2 cellular contexts compared by ENCODE assay signal in genomic region chr5:55667938-55668337, GRCh38.
TF ChIP-seq lines count a peak whose summit lies in the region.

No MANE protein-coding gene starts in this region.

TF ChIP-seq in GM23338, 12 proteins besides CTCF, POLR2A, EP300 and RAD21:
- TF ChIP-seq ZNF462 (CRISPR knock-in tag; IDR thresholded peaks at IDR 0.05) (no peak), ZNF331 (CRISPR knock-in tag; IDR thresholded peaks at IDR 0.05; ENCODE audit: low read depth) (no peak), JUNB (IDR thresholded peaks at IDR 0.05; ENCODE audit: unreplicated experiment) (no peak), EZH2 (IDR thresholded peaks at IDR 0.05; ENCODE audit: low read depth, unreplicated experiment) (no peak), NANOG (IDR thresholded peaks at IDR 0.05; ENCODE audit: borderline replicate concordance) (no peak), STAT1 (IDR thresholded peaks at IDR 0.05; ENCODE audit: unreplicated experiment) (no peak), ETS1 (IDR thresholded peaks at IDR 0.05) (no peak), CREB1 (CRISPR knock-in tag; IDR thresholded peaks at IDR 0.05; ENCODE audit: low read depth) (no peak), EZH2phosphoT487 (IDR thresholded peaks at IDR 0.05; ENCODE audit: unreplicated experiment) (no peak), POLR2AphosphoS5 (IDR thresholded peaks at IDR 0.05; ENCODE audit: low read depth) (no peak), ZNF114 (CRISPR knock-in tag; IDR thresholded peaks at IDR 0.05) (no peak)
- TF ChIP-seq, protein P1, sequence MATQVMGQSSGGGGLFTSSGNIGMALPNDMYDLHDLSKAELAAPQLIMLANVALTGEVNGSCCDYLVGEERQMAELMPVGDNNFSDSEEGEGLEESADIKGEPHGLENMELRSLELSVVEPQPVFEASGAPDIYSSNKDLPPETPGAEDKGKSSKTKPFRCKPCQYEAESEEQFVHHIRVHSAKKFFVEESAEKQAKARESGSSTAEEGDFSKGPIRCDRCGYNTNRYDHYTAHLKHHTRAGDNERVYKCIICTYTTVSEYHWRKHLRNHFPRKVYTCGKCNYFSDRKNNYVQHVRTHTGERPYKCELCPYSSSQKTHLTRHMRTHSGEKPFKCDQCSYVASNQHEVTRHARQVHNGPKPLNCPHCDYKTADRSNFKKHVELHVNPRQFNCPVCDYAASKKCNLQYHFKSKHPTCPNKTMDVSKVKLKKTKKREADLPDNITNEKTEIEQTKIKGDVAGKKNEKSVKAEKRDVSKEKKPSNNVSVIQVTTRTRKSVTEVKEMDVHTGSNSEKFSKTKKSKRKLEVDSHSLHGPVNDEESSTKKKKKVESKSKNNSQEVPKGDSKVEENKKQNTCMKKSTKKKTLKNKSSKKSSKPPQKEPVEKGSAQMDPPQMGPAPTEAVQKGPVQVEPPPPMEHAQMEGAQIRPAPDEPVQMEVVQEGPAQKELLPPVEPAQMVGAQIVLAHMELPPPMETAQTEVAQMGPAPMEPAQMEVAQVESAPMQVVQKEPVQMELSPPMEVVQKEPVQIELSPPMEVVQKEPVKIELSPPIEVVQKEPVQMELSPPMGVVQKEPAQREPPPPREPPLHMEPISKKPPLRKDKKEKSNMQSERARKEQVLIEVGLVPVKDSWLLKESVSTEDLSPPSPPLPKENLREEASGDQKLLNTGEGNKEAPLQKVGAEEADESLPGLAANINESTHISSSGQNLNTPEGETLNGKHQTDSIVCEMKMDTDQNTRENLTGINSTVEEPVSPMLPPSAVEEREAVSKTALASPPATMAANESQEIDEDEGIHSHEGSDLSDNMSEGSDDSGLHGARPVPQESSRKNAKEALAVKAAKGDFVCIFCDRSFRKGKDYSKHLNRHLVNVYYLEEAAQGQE (IDR thresholded peaks at IDR 0.05; ENCODE audit: unreplicated experiment) = no peak
TF ChIP-seq in GM23338: peak in this region for 0.

TF ChIP-seq in SK-N-SH treated with all-trans-retinoic acid at 6 μM for 48 hours, 23 proteins besides CTCF, POLR2A, EP300 and RAD21 (continued from another document):
- no peak for TF ChIP-seq PATZ1 (CRISPR knock-in tag; IDR thresholded peaks at IDR 0.05; ENCODE audit: borderline replicate concordance)
- TF ChIP-seq RARB (CRISPR knock-in tag; IDR thresholded peaks at IDR 0.05) = no peak
- no peak for TF ChIP-seq ZNF70 (CRISPR knock-in tag; IDR thresholded peaks at IDR 0.05)
- TF ChIP-seq ZC3H10 (CRISPR knock-in tag; IDR thresholded peaks at IDR 0.05) = no peak
- TF ChIP-seq ZNF8 (CRISPR knock-in tag; IDR thresholded peaks at IDR 0.05) = no peak
- TF ChIP-seq, protein P2, sequence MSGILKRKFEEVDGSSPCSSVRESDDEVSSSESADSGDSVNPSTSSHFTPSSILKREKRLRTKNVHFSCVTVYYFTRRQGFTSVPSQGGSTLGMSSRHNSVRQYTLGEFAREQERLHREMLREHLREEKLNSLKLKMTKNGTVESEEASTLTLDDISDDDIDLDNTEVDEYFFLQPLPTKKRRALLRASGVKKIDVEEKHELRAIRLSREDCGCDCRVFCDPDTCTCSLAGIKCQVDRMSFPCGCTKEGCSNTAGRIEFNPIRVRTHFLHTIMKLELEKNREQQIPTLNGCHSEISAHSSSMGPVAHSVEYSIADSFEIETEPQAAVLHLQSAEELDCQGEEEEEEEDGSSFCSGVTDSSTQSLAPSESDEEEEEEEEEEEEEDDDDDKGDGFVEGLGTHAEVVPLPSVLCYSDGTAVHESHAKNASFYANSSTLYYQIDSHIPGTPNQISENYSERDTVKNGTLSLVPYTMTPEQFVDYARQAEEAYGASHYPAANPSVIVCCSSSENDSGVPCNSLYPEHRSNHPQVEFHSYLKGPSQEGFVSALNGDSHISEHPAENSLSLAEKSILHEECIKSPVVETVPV (CRISPR knock-in tag; IDR thresholded peaks at IDR 0.05) = no peak
- TF ChIP-seq, protein P3, sequence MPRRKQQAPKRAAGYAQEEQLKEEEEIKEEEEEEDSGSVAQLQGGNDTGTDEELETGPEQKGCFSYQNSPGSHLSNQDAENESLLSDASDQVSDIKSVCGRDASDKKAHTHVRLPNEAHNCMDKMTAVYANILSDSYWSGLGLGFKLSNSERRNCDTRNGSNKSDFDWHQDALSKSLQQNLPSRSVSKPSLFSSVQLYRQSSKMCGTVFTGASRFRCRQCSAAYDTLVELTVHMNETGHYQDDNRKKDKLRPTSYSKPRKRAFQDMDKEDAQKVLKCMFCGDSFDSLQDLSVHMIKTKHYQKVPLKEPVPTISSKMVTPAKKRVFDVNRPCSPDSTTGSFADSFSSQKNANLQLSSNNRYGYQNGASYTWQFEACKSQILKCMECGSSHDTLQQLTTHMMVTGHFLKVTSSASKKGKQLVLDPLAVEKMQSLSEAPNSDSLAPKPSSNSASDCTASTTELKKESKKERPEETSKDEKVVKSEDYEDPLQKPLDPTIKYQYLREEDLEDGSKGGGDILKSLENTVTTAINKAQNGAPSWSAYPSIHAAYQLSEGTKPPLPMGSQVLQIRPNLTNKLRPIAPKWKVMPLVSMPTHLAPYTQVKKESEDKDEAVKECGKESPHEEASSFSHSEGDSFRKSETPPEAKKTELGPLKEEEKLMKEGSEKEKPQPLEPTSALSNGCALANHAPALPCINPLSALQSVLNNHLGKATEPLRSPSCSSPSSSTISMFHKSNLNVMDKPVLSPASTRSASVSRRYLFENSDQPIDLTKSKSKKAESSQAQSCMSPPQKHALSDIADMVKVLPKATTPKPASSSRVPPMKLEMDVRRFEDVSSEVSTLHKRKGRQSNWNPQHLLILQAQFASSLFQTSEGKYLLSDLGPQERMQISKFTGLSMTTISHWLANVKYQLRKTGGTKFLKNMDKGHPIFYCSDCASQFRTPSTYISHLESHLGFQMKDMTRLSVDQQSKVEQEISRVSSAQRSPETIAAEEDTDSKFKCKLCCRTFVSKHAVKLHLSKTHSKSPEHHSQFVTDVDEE (CRISPR knock-in tag; IDR thresholded peaks at IDR 0.05) = no peak
- TF ChIP-seq BACH2 (CRISPR knock-in tag; IDR thresholded peaks at IDR 0.05; ENCODE audit: borderline replicate concordance) = no peak
- TF ChIP-seq ZFP30 (CRISPR knock-in tag; IDR thresholded peaks at IDR 0.05) = no peak
- no peak for TF ChIP-seq OSR1 (CRISPR knock-in tag; IDR thresholded peaks at IDR 0.05)
- TF ChIP-seq ZFP3 (CRISPR knock-in tag; IDR thresholded peaks at IDR 0.05) = no peak
- no peak for TF ChIP-seq ZNF565 (CRISPR knock-in tag; conservative IDR thresholded peaks at IDR 0.05; ENCODE audit: low read depth)
TF ChIP-seq in SK-N-SH treated with all-trans-retinoic acid at 6 μM for 48 hours: peak in this region for 0.
